ENCODE assay signal across 26 cellular contexts in genomic region chr17:55177914-55178217, GRCh38.
"Had no signal": no experiment of that assay in that cellular context is flagged by ENCODE, and none has a peak within 500 bp of the region (broad histone marks: within the 10 kb centered on the region; RNA-seq: fewer than 3 reads in every experiment).

No MANE protein-coding gene starts in this region.

- H3K4me2 ChIP-seq: neural progenitor cell had no signal

- H3K27me3 ChIP-seq: neural progenitor cell, ovary, right lobe of liver, sigmoid colon, thyroid gland, tibial nerve, upper lobe of left lung, vagina had no signal

- H3K36me3 ChIP-seq: neural progenitor cell, ovary, right lobe of liver, sigmoid colon, thyroid gland, upper lobe of left lung, vagina had no signal

- H3K4me1 ChIP-seq: neural progenitor cell, psoas muscle, right lobe of liver, sigmoid colon, thyroid gland, tibial nerve, upper lobe of left lung, vagina had no signal

- ATAC-seq: natural killer cell; psoas muscle; right cardiac atrium; right lobe of liver; stimulated activated memory B cell treated with anti-CD40 and anti-IgM and Interleukin-4, amounts not matched to agents 10 μg/mL and 1 μg/mL and 100 μg/mL, for 72 hours; stimulated activated naive CD8-positive, alpha-beta T cell treated with anti-CD3 and anti-CD28 coated beads, Interleukin-15, amount 100 ng/mL, for 72 hours; stimulated activated naive CD8-positive, alpha-beta T cell treated with anti-CD3 and anti-CD28 coated beads, Interleukin-15, Interleukin-2, amounts not matched to agents 100 U/mL and 50 U/mL, for 24 hours had no signal

- H3K27ac ChIP-seq: neural progenitor cell, ovary, parathyroid adenoma, psoas muscle, right lobe of liver, sigmoid colon, thoracic aorta, thyroid gland, tibial nerve, upper lobe of left lung, vagina had no signal

- H3K9me3 ChIP-seq: ovary, psoas muscle, right lobe of liver, thoracic aorta, thyroid gland had no signal

- H3K79me2 ChIP-seq: parathyroid adenoma had no signal

- H3K4me3 ChIP-seq: neural progenitor cell, ovary, psoas muscle, right lobe of liver, sigmoid colon, thoracic aorta, thyroid gland, tibial nerve, upper lobe of left lung, vagina had no signal

- H3K9ac ChIP-seq: neural progenitor cell, parathyroid adenoma had no signal

- DNase-seq: natural killer cell; occipital lobe; ovary; posterior cingulate gyrus; psoas muscle; right cardiac atrium; right lobe of liver; sigmoid colon; small intestine; stimulated activated CD4-positive, alpha-beta T cell treated with anti-CD3 and anti-CD28 coated beads, Interleukin-1b, Interleukin-23, amount 100 ng/mL, for 48 hours; stimulated activated CD4-positive, alpha-beta T cell treated with anti-CD3 and anti-CD28 coated beads, Interleukin-4, amount 100 ng/mL, for 1 hour; stimulated activated CD4-positive, alpha-beta T cell treated with anti-CD3 and anti-CD28 coated beads, Interleukin-4, amount 100 ng/mL, for 4 hours; stimulated activated CD8-positive, alpha-beta memory T cell treated with anti-CD3 and anti-CD28 coated beads, Interleukin-4, amount 100 ng/mL, for 48 hours; stimulated activated naive CD4-positive, alpha-beta T cell; stimulated activated naive CD8-positive, alpha-beta T cell treated with anti-CD3 and anti-CD28 coated beads, Interleukin-15, amount 100 ng/mL, for 72 hours; stimulated activated naive CD8-positive, alpha-beta T cell treated with anti-CD3 and anti-CD28 coated beads, Interleukin-15, Interleukin-2, amounts not matched to agents 100 U/mL and 50 U/mL, for 24 hours; substantia nigra; thyroid gland; trophoblast cell; upper lobe of left lung had no signal

- H2AFZ ChIP-seq: neural progenitor cell, parathyroid adenoma had no signal
